Comparison of ENCODE assay signal across 9 cellular contexts in genomic region chr2:39094717-39095363, GRCh38. TPM values are rescaled to one million over a fixed set of nuclear protein-coding genes. Genes with fewer than 3 reads are reported as not detected.
A peak's percentile ranks its signal among the peaks of the same experiment; 100 is the strongest.
DNase-seq lines count a peak whose midpoint lies in the region; ATAC-seq, FAIRE-seq and TF ChIP-seq lines count a peak whose summit lies in the region.
"Had no signal": no experiment of that assay in that cellular context is flagged by ENCODE, and none has a peak within 500 bp of the region (broad histone marks: within the 10 kb centered on the region; RNA-seq: fewer than 3 reads in every experiment).

No MANE protein-coding gene starts in this region.

- H3K4me1 ChIP-seq in hepatocyte (ENCODE audit: insufficient read depth) (peaks cover 12% of the 10 kb centered on the region), testis (no peaks in the 10 kb centered on the region), small intestine (ENCODE audit: control insufficient read depth in 2 of 2, insufficient read depth in 1 of 2, low read depth in 1 of 2, low read length in 1 of 2) (peaks cover 0 to 13% of the 10 kb centered on the region in 2 donors)

- no peak for TF ChIP-seq POLR2A in testis (IDR thresholded peaks at IDR 0.05)

- H2AFZ ChIP-seq in hepatocyte, result no peak overlapping the region

- H3K27me3 ChIP-seq in hepatocyte (no peaks in the 10 kb centered on the region), testis (no peaks in the 10 kb centered on the region), small intestine (ENCODE audit: control insufficient read depth in 2 of 2, insufficient read depth in 2 of 2, low read length in 2 of 2) (no peaks in the 10 kb centered on the region)

- H3K4me2 ChIP-seq in hepatocyte, result no peak overlapping the region

- peaks cover 80% of the 10 kb centered on the region for H4K20me1 ChIP-seq in hepatocyte (ENCODE audit: insufficient read depth, poor library complexity, severe bottlenecking)

- no peak for FAIRE-seq in small intestine (lab: Jason Lieb, UNC)
- FAIRE-seq: endometrium had no signal

- no peak overlapping the region for H3K4me3 ChIP-seq in Jurkat, Clone E6-1 (ENCODE audit: low read length)
- H3K4me3 ChIP-seq in hepatocyte (no peak overlapping the region), testis (no peak overlapping the region), small intestine (ENCODE audit: low read depth in 1 of 2, low read length in 2 of 2) (no peak overlapping the region)

- TF ChIP-seq CTCF in hepatocyte (IDR thresholded peaks at IDR 0.05; ENCODE audit: poor library complexity) (no peak), testis (IDR thresholded peaks at IDR 0.05) (no peak)

- intact Hi-C loops in testis (cut with DNase I; ENCODE audit: low total_unique reads), result no loop called here

- H3K27ac ChIP-seq in hepatocyte (peak overlapping the region; percentile 8), testis (no peak overlapping the region), small intestine (ENCODE audit: low read depth in 1 of 2, low read length in 1 of 2) (peak overlapping the region in 1 of 2 donors; percentile 64)

- ATAC-seq in GM18498 (IDR thresholded peaks at IDR 0.05; ENCODE audit: unreplicated experiment), result peak; percentile 84
- ATAC-seq in GM21786 (IDR thresholded peaks at IDR 0.05; ENCODE audit: unreplicated experiment), result peak; percentile 80

- H3K36me3 ChIP-seq in hepatocyte (replicated peaks; ENCODE audit: insufficient read depth, low read depth) (no peaks in the 10 kb centered on the region), testis (ENCODE audit: low read depth, missing control alignments) (no peaks in the 10 kb centered on the region), small intestine (ENCODE audit: control insufficient read depth in 2 of 2, insufficient read depth in 2 of 2, low read length in 2 of 2) (no peaks in the 10 kb centered on the region)

- DNase-seq in Jurkat, Clone E6-1 (ENCODE audit: low read depth, low spot score), result peak; percentile 20
- DNase-seq in hepatocyte (ENCODE audit: low spot score) (no peak), occipital lobe (lab: John Stamatoyannopoulos, UW) (no peak), testis (no peak), small intestine (no peak), NCI-H526 treated with DMSO at 0.1 percent for 48 hours (lab: John Stamatoyannopoulos, UW) (no peak)

- no peaks in the 10 kb centered on the region for H3K9me2 ChIP-seq in hepatocyte (replicated peaks; ENCODE audit: insufficient read depth)

- H3K79me2 ChIP-seq in hepatocyte, result peaks cover 100% of the 10 kb centered on the region

- H3K9me3 ChIP-seq in hepatocyte (ENCODE audit: low read depth) (no peaks in the 10 kb centered on the region), testis (no peaks in the 10 kb centered on the region), small intestine (ENCODE audit: control insufficient read depth, low read depth) (no peaks in the 10 kb centered on the region)

- 78% methylated on average over 1 of the region's 1 CpG for WGBS in hepatocyte (ENCODE audit: low lambda C conversion rate, missing lambda C conversion rate)
- 54 to 73% methylated on average over 1 of the region's 1 CpG for whole genome bisulfite sequencing in testis, 2 donors
- 44 to 82% (median 54%) methylated on average over 1 of the region's 1 CpG for WGBS in small intestine, 3 donors

RNA-seq across cellular contexts. Expression of gene SOS1, which starts 26.0 kb away (rescaled TPM):
- 5.3 TPM for polyA plus RNA-seq in Jurkat, Clone E6-1 (2012; ENCODE audit: insufficient read depth, insufficient read length)
- total RNA-seq in hepatocyte (34.6 and 48.4 TPM in 2 replicates), occipital lobe (32.1 TPM), testis (10 to 100 TPM; 40.6 to 48.7 TPM)
- polyA plus RNA-seq in hepatocyte (11.9 and 14.4 TPM in 2 replicates), testis (ENCODE audit: insufficient read depth, low read depth, low replicate concordance) (27.0 TPM), small intestine (10 to 100 TPM in 2 of 3 donors, 1 to 10 TPM in 1; 7.8 to 18.1 (median 10.5) TPM)
